Comparison of ENCODE assay signal across 8 cellular contexts in genomic region chr5:56350595-56351170, GRCh38.
DNase-seq lines count a peak whose midpoint lies in the region; ATAC-seq and TF ChIP-seq lines count a peak whose summit lies in the region.

No MANE protein-coding gene starts in this region.

- no peaks in the 10 kb centered on the region for H3K23me2 ChIP-seq in H9 (ENCODE audit: insufficient read length, low read depth, low read length, poor library complexity, severe bottlenecking)

- no peak overlapping the region for H2BK12ac ChIP-seq in H9 (ENCODE audit: insufficient read length, low read depth, low read length)

- H2AFZ ChIP-seq in H9 (ENCODE audit: low read length): peak overlapping the region; percentile 14

- H2AK5ac ChIP-seq in H9 (ENCODE audit: insufficient read length, low read length): no peak overlapping the region

- no peak overlapping the region for H3K23ac ChIP-seq in H9 (ENCODE audit: insufficient read length, low read depth, low read length)

- H2BK15ac ChIP-seq in H9 (ENCODE audit: low read depth, low read length): no peak overlapping the region

- H3K27me3 Mint-ChIP-seq in H9 (ENCODE audit: low read depth): no peaks in the 10 kb centered on the region
- H3K27me3 Mint-ChIP-seq in stimulated activated naive B cell treated with anti-CD40 and anti-IgM and Interleukin-4, amounts not matched to agents 10 μg/mL and 1 μg/mL and 100 μg/mL, for 72 hours: no peaks in the 10 kb centered on the region
- no peaks in the 10 kb centered on the region for H3K27me3 Mint-ChIP-seq in naive thymus-derived CD8-positive, alpha-beta T cell

- POLR2A ChIA-PET in naive thymus-derived CD8-positive, alpha-beta T cell (lab: Charles Lee): no interaction called here

- intact Hi-C loops in Right ventricle myocardium superior (cut with DNase I): no loop called here

- H3K18ac ChIP-seq in H9 (ENCODE audit: insufficient read length, low read depth, low read length): no peak overlapping the region

- no peak overlapping the region for H3K4ac ChIP-seq in H9 (ENCODE audit: low read depth, low read length)

- no peaks in the 10 kb centered on the region for H3K4me1 ChIP-seq in H9 (ENCODE audit: insufficient read depth, low read length)

- no peak overlapping the region for H3K9ac ChIP-seq in H9 (ENCODE audit: extremely low read depth, insufficient read length, low read length)

- H3T11ph ChIP-seq in H9 (ENCODE audit: low read length): no peak overlapping the region

- no peaks in the 10 kb centered on the region for H3K9me3 Mint-ChIP-seq in H9
- H3K9me3 Mint-ChIP-seq in stimulated activated naive B cell treated with anti-CD40 and anti-IgM and Interleukin-4, amounts not matched to agents 10 μg/mL and 1 μg/mL and 100 μg/mL, for 72 hours: peaks cover 0 to 2% of the 10 kb centered on the region in 2 donors
- H3K9me3 Mint-ChIP-seq in naive thymus-derived CD8-positive, alpha-beta T cell: peaks cover 0 to 16% (median 3%) of the 10 kb centered on the region in 9 donors

- H3K4me3 Mint-ChIP-seq in H9: no peak overlapping the region
- no peak overlapping the region for H3K4me3 Mint-ChIP-seq in stimulated activated naive B cell treated with anti-CD40 and anti-IgM and Interleukin-4, amounts not matched to agents 10 μg/mL and 1 μg/mL and 100 μg/mL, for 72 hours
- H3K4me3 Mint-ChIP-seq in naive thymus-derived CD8-positive, alpha-beta T cell: no peak overlapping the region

- no peak overlapping the region for H2BK5ac ChIP-seq in H9 (ENCODE audit: insufficient read length, low read length)

- no peak overlapping the region for H4K8ac ChIP-seq in H9 (replicated peaks; ENCODE audit: insufficient read length, low read depth, low read length)

- H3K4me2 ChIP-seq in H9 (ENCODE audit: insufficient read depth, insufficient read length, low read length): no peak overlapping the region

- no peak overlapping the region for H4K91ac ChIP-seq in H9 (ENCODE audit: insufficient read length, low read depth, low read length)

- H3K9me3 ChIP-seq in H9 (ENCODE audit: control insufficient read depth, low read depth, low read length): no peaks in the 10 kb centered on the region

- no peaks in the 10 kb centered on the region for H3K79me2 ChIP-seq in H9 (ENCODE audit: insufficient read depth, low read length)

- H4K5ac ChIP-seq in H9 (ENCODE audit: insufficient read length, low read depth, low read length): no peak overlapping the region

- no peaks in the 10 kb centered on the region for H3K36me3 Mint-ChIP-seq in H9 (ENCODE audit: insufficient read depth in 1 of 3, low read depth in 3 of 3)
- H3K36me3 Mint-ChIP-seq in stimulated activated naive B cell treated with anti-CD40 and anti-IgM and Interleukin-4, amounts not matched to agents 10 μg/mL and 1 μg/mL and 100 μg/mL, for 72 hours: peaks cover 0 to 4% of the 10 kb centered on the region in 2 donors
- peaks cover 0 to 7% (median 0%) of the 10 kb centered on the region in 3 donors for H3K36me3 Mint-ChIP-seq in naive thymus-derived CD8-positive, alpha-beta T cell

- H3K27ac ChIP-seq in H9 (ENCODE audit: insufficient read length, low read depth, low read length): no peak overlapping the region

- H3K14ac ChIP-seq in H9 (ENCODE audit: insufficient read depth, low read length): no peak overlapping the region

- DNase-seq in H9 (no peak), Right ventricle myocardium superior (peak; percentile 75), pons (ENCODE audit: low spot score) (no peak)
- DNase-seq in stimulated activated naive B cell treated with anti-CD40 and anti-IgM and Interleukin-4, amounts not matched to agents 10 μg/mL and 1 μg/mL and 100 μg/mL, for 72 hours: no peak
- DNase-seq in naive thymus-derived CD8-positive, alpha-beta T cell: no peak

- no CpG with 5 or more reads among the region's 5 CpGs for WGBS in H9 (ENCODE audit: extremely low coverage, insufficient read length, low lambda C conversion rate)

- H2BK120ac ChIP-seq in H9 (ENCODE audit: low read depth, low read length, poor library complexity, severe bottlenecking): no peak overlapping the region

- ATAC-seq in SK-N-SH treated with all-trans-retinoic acid at 6 μM for 48 hours: peak; percentile 96
- ATAC-seq in Right ventricle myocardium superior (ENCODE audit: poor library complexity): peak; percentile 84
- ATAC-seq in stimulated activated naive B cell treated with anti-CD40 and anti-IgM and Interleukin-4, amounts not matched to agents 10 μg/mL and 1 μg/mL and 100 μg/mL, for 72 hours (replicated peaks): peak; percentile 69 to 76
- no peak for ATAC-seq in HG03280 (IDR thresholded peaks at IDR 0.05; ENCODE audit: unreplicated experiment)
- ATAC-seq in naive thymus-derived CD8-positive, alpha-beta T cell: no peak
- ATAC-seq in GM21717 (IDR thresholded peaks at IDR 0.05; ENCODE audit: unreplicated experiment): no peak

- no peak overlapping the region for H3K27ac Mint-ChIP-seq in H9
- H3K27ac Mint-ChIP-seq in stimulated activated naive B cell treated with anti-CD40 and anti-IgM and Interleukin-4, amounts not matched to agents 10 μg/mL and 1 μg/mL and 100 μg/mL, for 72 hours: no peak overlapping the region
- H3K27ac Mint-ChIP-seq in naive thymus-derived CD8-positive, alpha-beta T cell: peak overlapping the region in 2 of 10 donors; percentile 0 to 51

- peaks cover 5% of the 10 kb centered on the region in 2 experiments for H3K4me1 Mint-ChIP-seq in H9
- peaks cover 27 to 49% of the 10 kb centered on the region in 2 donors for H3K4me1 Mint-ChIP-seq in stimulated activated naive B cell treated with anti-CD40 and anti-IgM and Interleukin-4, amounts not matched to agents 10 μg/mL and 1 μg/mL and 100 μg/mL, for 72 hours
- H3K4me1 Mint-ChIP-seq in naive thymus-derived CD8-positive, alpha-beta T cell: peaks cover 0 to 2% (median 0%) of the 10 kb centered on the region in 4 donors

- H3K56ac ChIP-seq in H9 (ENCODE audit: insufficient read length, low read depth, low read length): no peak overlapping the region

- no peaks in the 10 kb centered on the region for H3K27me3 ChIP-seq in H9 (ENCODE audit: insufficient read depth, low read length)

- H4K20me1 ChIP-seq in H9 (ENCODE audit: control insufficient read depth, insufficient read depth, insufficient read length): no peaks in the 10 kb centered on the region

- TF ChIP-seq CTCF in H9 (conservative IDR thresholded peaks at IDR 0.05): no peak

- no peaks in the 10 kb centered on the region for H3K79me1 ChIP-seq in H9 (ENCODE audit: insufficient read depth, low read depth, low read length, poor library complexity, severe bottlenecking)

- H2BK20ac ChIP-seq in H9 (ENCODE audit: low read depth, low read length, poor library complexity, severe bottlenecking): no peak overlapping the region

TF ChIP-seq in SK-N-SH treated with all-trans-retinoic acid at 6 μM for 48 hours, 23 proteins besides CTCF, POLR2A, EP300 and RAD21 (continues in another document):
- no peak for TF ChIP-seq CSRNP3 (CRISPR knock-in tag; IDR thresholded peaks at IDR 0.05)
- TF ChIP-seq CSDC2 (CRISPR knock-in tag; IDR thresholded peaks at IDR 0.05): 0 out of 2 replicates have a peak, but pooled peaks have one; percentile 1
- TF ChIP-seq GLIS3 (CRISPR knock-in tag; IDR thresholded peaks at IDR 0.05): no peak
- TF ChIP-seq, protein P1, sequence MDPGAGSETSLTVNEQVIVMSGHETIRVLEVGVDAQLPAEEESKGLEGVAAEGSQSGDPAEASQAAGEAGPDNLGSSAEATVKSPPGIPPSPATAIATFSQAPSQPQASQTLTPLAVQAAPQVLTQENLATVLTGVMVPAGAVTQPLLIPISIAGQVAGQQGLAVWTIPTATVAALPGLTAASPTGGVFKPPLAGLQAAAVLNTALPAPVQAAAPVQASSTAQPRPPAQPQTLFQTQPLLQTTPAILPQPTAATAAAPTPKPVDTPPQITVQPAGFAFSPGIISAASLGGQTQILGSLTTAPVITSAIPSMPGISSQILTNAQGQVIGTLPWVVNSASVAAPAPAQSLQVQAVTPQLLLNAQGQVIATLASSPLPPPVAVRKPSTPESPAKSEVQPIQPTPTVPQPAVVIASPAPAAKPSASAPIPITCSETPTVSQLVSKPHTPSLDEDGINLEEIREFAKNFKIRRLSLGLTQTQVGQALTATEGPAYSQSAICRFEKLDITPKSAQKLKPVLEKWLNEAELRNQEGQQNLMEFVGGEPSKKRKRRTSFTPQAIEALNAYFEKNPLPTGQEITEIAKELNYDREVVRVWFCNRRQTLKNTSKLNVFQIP (CRISPR knock-in tag; IDR thresholded peaks at IDR 0.05; ENCODE audit: borderline replicate concordance, low read depth): no peak
- TF ChIP-seq ZFP30 (CRISPR knock-in tag; IDR thresholded peaks at IDR 0.05): no peak
- peak; percentile 15; the same call in 1 of the 2 replicates for TF ChIP-seq SNAI2 (CRISPR knock-in tag; IDR thresholded peaks at IDR 0.05)
- TF ChIP-seq ZC3H10 (CRISPR knock-in tag; IDR thresholded peaks at IDR 0.05): peak; percentile 56
- TF ChIP-seq ZNF70 (CRISPR knock-in tag; IDR thresholded peaks at IDR 0.05): no peak
- TF ChIP-seq TOX (CRISPR knock-in tag; IDR thresholded peaks at IDR 0.05; ENCODE audit: borderline replicate concordance): no peak
- TF ChIP-seq BACH2 (CRISPR knock-in tag; IDR thresholded peaks at IDR 0.05; ENCODE audit: borderline replicate concordance): no peak
- TF ChIP-seq RARB (CRISPR knock-in tag; IDR thresholded peaks at IDR 0.05): 0 out of 2 replicates have a peak, but pooled peaks have one; percentile 29
- TF ChIP-seq TCF4 (CRISPR knock-in tag; IDR thresholded peaks at IDR 0.05; ENCODE audit: borderline replicate concordance): no peak
- TF ChIP-seq ZNF8 (CRISPR knock-in tag; IDR thresholded peaks at IDR 0.05): no peak
- TF ChIP-seq ZFP3 (CRISPR knock-in tag; IDR thresholded peaks at IDR 0.05): no peak
- no peak for TF ChIP-seq OSR1 (CRISPR knock-in tag; IDR thresholded peaks at IDR 0.05)

Comparison
In these comparisons a context has a peak if more than half of its experiments do, and no peak if none do; other contexts are left out.
1. ATAC-seq: peak in SK-N-SH treated with all-trans-retinoic acid at 6 μM for 48 hours (single experiment), Right ventricle myocardium superior (single experiment) and stimulated activated naive B cell treated with anti-CD40 and anti-IgM and Interleukin-4, amounts not matched to agents 10 μg/mL and 1 μg/mL and 100 μg/mL, for 72 hours (2 of 2); none in HG03280 (single experiment), naive thymus-derived CD8-positive, alpha-beta T cell (0 of 2) and GM21717 (single experiment).